6 cellular contexts compared by ENCODE assay signal in genomic region chr6:91645811-91646210, GRCh38.
"Had no signal": no experiment of that assay in that cellular context is flagged by ENCODE, and none has a peak within 500 bp of the region (broad histone marks: within the 10 kb centered on the region; RNA-seq: fewer than 3 reads in every experiment).

No MANE protein-coding gene starts in this region.

- H3K4me2 ChIP-seq: KMS-11 had no signal

- DNase-seq: KBM-7, KG1 had no signal

- H3K9ac ChIP-seq: KMS-11 had no signal

- FAIRE-seq: HepG2, HTR-8/SVneo had no signal

- ATAC-seq: HepG2 had no signal

- H3K27ac ChIP-seq: HL-60, KMS-11 had no signal
